Comparison of ENCODE assay signal across 17 cellular contexts in genomic region chr2:39511219-39511785, GRCh38.
DNase-seq lines count a peak whose midpoint lies in the region; FAIRE-seq and TF ChIP-seq lines count a peak whose summit lies in the region.
"Had no signal": no experiment of that assay in that cellular context is flagged by ENCODE, and none has a peak within 500 bp of the region (broad histone marks: within the 10 kb centered on the region; RNA-seq: fewer than 3 reads in every experiment).

No MANE protein-coding gene starts in this region.

- no peak for TF ChIP-seq RAD21 in Ishikawa (IDR thresholded peaks at IDR 0.05; ENCODE audit: low read depth)

- no peaks in the 10 kb centered on the region for H3K27me3 ChIP-seq in Peyer's patch
- H3K27me3 ChIP-seq in small intestine (ENCODE audit: control insufficient read depth in 2 of 2, insufficient read depth in 2 of 2, low read length in 2 of 2), result no peaks in the 10 kb centered on the region

- 78 to 91% (median 83%) methylated on average over 6 of the region's 6 CpGs for WGBS in small intestine, 3 donors

- H3K4me1 ChIP-seq in Peyer's patch (peaks cover 0 to 41% (median 0%) of the 10 kb centered on the region in 4 donors), small intestine (ENCODE audit: control insufficient read depth in 2 of 2, insufficient read depth in 1 of 2, low read depth in 1 of 2, low read length in 1 of 2) (peaks cover 10 to 12% of the 10 kb centered on the region in 2 donors)

- no peaks in the 10 kb centered on the region for H3K36me3 ChIP-seq in Peyer's patch
- no peaks in the 10 kb centered on the region for H3K36me3 ChIP-seq in small intestine (ENCODE audit: control insufficient read depth in 2 of 2, insufficient read depth in 2 of 2, low read length in 2 of 2)

- no peak for TF ChIP-seq EP300 in Ishikawa (IDR thresholded peaks at IDR 0.05; ENCODE audit: borderline replicate concordance)

- H3K4me3 ChIP-seq in Peyer's patch, result no peak overlapping the region
- H3K4me3 ChIP-seq in small intestine (ENCODE audit: low read depth in 1 of 2, low read length in 2 of 2), result no peak overlapping the region
- H3K4me3 ChIP-seq: GM23248, mucosa of descending colon had no signal

- FAIRE-seq in small intestine (lab: Jason Lieb, UNC), result no peak
- FAIRE-seq: GM18507 had no signal

- DNase-seq in Peyer's patch, result no peak
- peak; percentile 41 for DNase-seq in left kidney (ENCODE audit: low read depth, low spot score)
- DNase-seq in small intestine, result no peak
- no peak for DNase-seq in T1000 (lab: John Stamatoyannopoulos, UW)
- no peak for DNase-seq in DMS 273 treated with DMSO at 0.1 percent for 48 hours (lab: John Stamatoyannopoulos, UW)
- no peak for DNase-seq in globus pallidus (ENCODE audit: low spot score)
- DNase-seq: activated B cell treated with CpG ODN at 0.5 μM for 24 hours; activated CD8-positive, alpha-beta memory T cell treated with anti-CD3 and anti-CD28 coated beads, Interleukin-2, amount 50 U/mL, for 48 hours; amniotic stem cell; GF-D8; GM23248; NCI-H2081; stimulated activated CD4-positive, alpha-beta T cell treated with anti-CD3 and anti-CD28 coated beads, Interleukin-4, amount 100 ng/mL, for 1 hour had no signal

- TF ChIP-seq CTCF in Peyer's patch (IDR thresholded peaks at IDR 0.05), result no peak

- H3K27ac ChIP-seq in Peyer's patch, result peak overlapping the region in 3 of 4 donors; percentile 40 to 60 (median 51)
- peak overlapping the region; percentile 9 to 53 for H3K27ac ChIP-seq in small intestine (ENCODE audit: low read depth in 1 of 2, low read length in 1 of 2)
- H3K27ac ChIP-seq: GM23248, HL-60 had no signal

- H3K9me3 ChIP-seq in Peyer's patch, result no peaks in the 10 kb centered on the region
- no peaks in the 10 kb centered on the region for H3K9me3 ChIP-seq in small intestine (ENCODE audit: control insufficient read depth, low read depth)
- H3K9me3 ChIP-seq: mucosa of descending colon had no signal

- no peak for TF ChIP-seq POLR2A in Peyer's patch (IDR thresholded peaks at IDR 0.05)

TF ChIP-seq in Ishikawa, 13 proteins besides CTCF, POLR2A, EP300 and RAD21:
- TF ChIP-seq NFIC (IDR thresholded peaks at IDR 0.05), result peak; percentile 31
- peak; percentile 34; the same call in 1 of the 2 replicates for TF ChIP-seq TEAD4 (IDR thresholded peaks at IDR 0.05)
- TF ChIP-seq REST (IDR thresholded peaks at IDR 0.05; ENCODE audit: low read depth), result no peak
- TF ChIP-seq TCF12 (IDR thresholded peaks at IDR 0.05; ENCODE audit: low read depth), result no peak
- TF ChIP-seq TAF1 (IDR thresholded peaks at IDR 0.05; ENCODE audit: low read depth), result no peak
